In genomic region chr2:135585586-135585985, GRCh38 we compare ENCODE assay signal across 1 cellular context.
TF ChIP-seq lines count a peak whose summit lies in the region.

No MANE protein-coding gene starts in this region.

TF ChIP-seq in GM23338, 12 proteins besides CTCF, POLR2A, EP300 and RAD21 (continued from another document):
- TF ChIP-seq ZNF462 (CRISPR knock-in tag; IDR thresholded peaks at IDR 0.05) (no peak), NANOG (IDR thresholded peaks at IDR 0.05; ENCODE audit: borderline replicate concordance) (no peak), ETS1 (IDR thresholded peaks at IDR 0.05) (no peak), JUNB (IDR thresholded peaks at IDR 0.05; ENCODE audit: unreplicated experiment) (no peak), EZH2 (IDR thresholded peaks at IDR 0.05; ENCODE audit: low read depth, unreplicated experiment) (no peak), CREB1 (CRISPR knock-in tag; IDR thresholded peaks at IDR 0.05; ENCODE audit: low read depth) (no peak)
